In genomic region chr6:27038498-27038897, GRCh38 we compare ENCODE assay signal across 1 cellular context.
TF ChIP-seq lines count a peak whose summit lies in the region.

No MANE protein-coding gene starts in this region.

TF ChIP-seq in HepG2, 621 proteins besides CTCF, POLR2A, EP300 and RAD21 (continued from another document):
- TF ChIP-seq MYPOP (CRISPR knock-in tag; IDR thresholded peaks at IDR 0.05) (no peak), ISL2 (CRISPR knock-in tag; IDR thresholded peaks at IDR 0.05) (no peak), MXI1 (IDR thresholded peaks at IDR 0.05; ENCODE audit: borderline replicate concordance, low read depth, low read length) (no peak), SKIL (CRISPR knock-in tag; IDR thresholded peaks at IDR 0.05; ENCODE audit: borderline replicate concordance) (no peak), ZNF235 (CRISPR knock-in tag; IDR thresholded peaks at IDR 0.05; ENCODE audit: borderline replicate concordance) (no peak), MZF1 (CRISPR knock-in tag; IDR thresholded peaks at IDR 0.05; ENCODE audit: borderline replicate concordance) (no peak), ZNF382 (CRISPR knock-in tag; IDR thresholded peaks at IDR 0.05; ENCODE audit: borderline replicate concordance) (no peak), FOSL1 (CRISPR knock-in tag; IDR thresholded peaks at IDR 0.05; ENCODE audit: borderline replicate concordance) (no peak), SMARCC2 (IDR thresholded peaks at IDR 0.05) (no peak), HNF4A (CRISPR knock-in tag; IDR thresholded peaks at IDR 0.05) (peak; percentile 65), ZNF784 (CRISPR knock-in tag; IDR thresholded peaks at IDR 0.05; ENCODE audit: borderline replicate concordance) (no peak), NFRKB (IDR thresholded peaks at IDR 0.05) (no peak), FOXC1 (CRISPR knock-in tag; IDR thresholded peaks at IDR 0.05; ENCODE audit: borderline replicate concordance) (no peak), ZNF781 (CRISPR knock-in tag; IDR thresholded peaks at IDR 0.05; ENCODE audit: borderline replicate concordance, not compliant biosample characterization) (no peak), ZNF263 (CRISPR knock-in tag; IDR thresholded peaks at IDR 0.05) (no peak), MTF1 (CRISPR knock-in tag; IDR thresholded peaks at IDR 0.05) (no peak), ZNF160 (CRISPR knock-in tag; IDR thresholded peaks at IDR 0.05) (no peak), NCOA2 (CRISPR knock-in tag; IDR thresholded peaks at IDR 0.05) (peak; percentile 52; the same call in 1 of the 2 replicates), ZFAT (CRISPR knock-in tag; conservative IDR thresholded peaks at IDR 0.05) (no peak)
